32 cellular contexts compared by ENCODE assay signal in the genomic region with DNA sequence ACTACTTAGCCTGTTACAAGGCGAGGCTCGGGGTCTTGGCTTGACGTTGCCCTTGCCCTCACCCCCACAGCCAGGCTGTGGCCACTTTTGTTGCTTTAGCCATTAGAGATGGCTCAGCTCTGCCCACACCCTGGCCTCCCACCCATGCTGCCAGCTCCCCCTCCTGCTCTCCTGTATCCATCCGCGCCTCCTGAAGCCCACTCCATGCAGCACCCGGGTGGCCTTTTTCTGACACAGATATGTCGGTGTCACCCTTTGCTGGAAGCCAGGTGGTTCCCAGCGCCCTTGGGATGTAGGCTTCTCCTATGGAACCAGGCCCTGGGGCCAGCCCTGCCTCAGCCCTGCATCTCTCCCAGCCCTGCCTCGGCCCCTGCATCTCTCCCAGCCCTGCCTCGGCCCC. TPM values are rescaled to one million over a fixed set of nuclear protein-coding genes. Genes with fewer than 3 reads are reported as not detected.
"Had no signal": no experiment of that assay in that cellular context is flagged by ENCODE, and none has a peak within 500 bp of the region (broad histone marks: within the 10 kb centered on the region; RNA-seq: fewer than 3 reads in every experiment).

No MANE protein-coding gene starts in this region.

- ATAC-seq: foreskin keratinocyte; pancreas; stimulated activated naive B cell treated with anti-CD40 and anti-IgM and Interleukin-4, amounts not matched to agents 10 μg/mL and 1 μg/mL and 100 μg/mL, for 72 hours had no signal

- H3K36me3 Mint-ChIP-seq: activated naive CD8-positive, alpha-beta T cell treated with anti-CD3 and anti-CD28 coated beads, Interleukin-2, amount 10 ng/mL, durations not matched to agents 7 days and 5 days had no signal

- H3K4me3 Mint-ChIP-seq: activated B cell treated with CpG ODN at 0.5 μM for 24 hours; activated naive CD4-positive, alpha-beta T cell treated with anti-CD3 and anti-CD28 coated beads for 36 hours; activated naive CD8-positive, alpha-beta T cell treated with anti-CD3 and anti-CD28 coated beads, Interleukin-2, amount 10 ng/mL, durations not matched to agents 7 days and 5 days; endodermal cell; mesothelial cell of epicardium; stimulated activated naive B cell treated with anti-CD40 and anti-IgM and Interleukin-4, amounts not matched to agents 10 μg/mL and 1 μg/mL and 100 μg/mL, for 72 hours had no signal

- FAIRE-seq: astrocyte, pancreas, small intestine, urothelium cell line had no signal

- H3K9me3 Mint-ChIP-seq: activated B cell treated with CpG ODN at 0.5 μM for 24 hours; activated naive CD4-positive, alpha-beta T cell treated with anti-CD3 and anti-CD28 coated beads for 36 hours; activated naive CD8-positive, alpha-beta T cell treated with anti-CD3 and anti-CD28 coated beads, Interleukin-2, amount 10 ng/mL, durations not matched to agents 7 days and 5 days; endodermal cell; mesothelial cell of epicardium; naive B cell; stimulated activated naive B cell treated with anti-CD40 and anti-IgM and Interleukin-4, amounts not matched to agents 10 μg/mL and 1 μg/mL and 100 μg/mL, for 72 hours had no signal

- H3K4me1 ChIP-seq: esophagus muscularis mucosa, foreskin keratinocyte, pancreas, prostate gland, sigmoid colon, suprapubic skin had no signal

- H3K27me3 ChIP-seq: brain microvascular endothelial cell, esophagus muscularis mucosa, foreskin keratinocyte, heart right ventricle, pancreas, sigmoid colon, stomach, suprapubic skin, transverse colon had no signal

- H3K27ac Mint-ChIP-seq: activated B cell treated with CpG ODN at 0.5 μM for 24 hours; activated naive CD4-positive, alpha-beta T cell treated with anti-CD3 and anti-CD28 coated beads for 36 hours; mesothelial cell of epicardium had no signal

- H3K27me3 Mint-ChIP-seq: activated B cell treated with CpG ODN at 0.5 μM for 24 hours; activated naive CD8-positive, alpha-beta T cell treated with anti-CD3 and anti-CD28 coated beads, Interleukin-2, amount 10 ng/mL, durations not matched to agents 7 days and 5 days; naive B cell; stimulated activated naive B cell treated with anti-CD40 and anti-IgM and Interleukin-4, amounts not matched to agents 10 μg/mL and 1 μg/mL and 100 μg/mL, for 72 hours had no signal

- DNase-seq: activated B cell treated with CpG ODN at 0.5 μM for 24 hours; activated effector memory CD4-positive, alpha-beta T cell treated with Interleukin-2 at 50 U/mL for 16 hours; activated naive CD4-positive, alpha-beta T cell treated with anti-CD3 and anti-CD28 coated beads for 36 hours; activated naive CD8-positive, alpha-beta T cell treated with anti-CD3 and anti-CD28 coated beads, Interleukin-2, amount 10 ng/mL, durations not matched to agents 7 days and 5 days; activated T-cell treated with anti-CD3 and anti-CD28 coated beads for 4 hours; brain microvascular endothelial cell; foreskin keratinocyte; heart right ventricle; left ventricle myocardium superior; mammary epithelial cell; naive B cell; sigmoid colon; small intestine; stimulated activated CD4-positive, alpha-beta T cell treated with anti-CD3 and anti-CD28 coated beads, Interleukin-1b, Interleukin-23, amount 100 ng/mL, for 48 hours; stimulated activated CD4-positive, alpha-beta T cell treated with anti-CD3 and anti-CD28 coated beads, Interleukin-4, amount 100 ng/mL, for 4 hours; stimulated activated CD8-positive, alpha-beta memory T cell treated with anti-CD3 and anti-CD28 coated beads, Interleukin-4, amount 100 ng/mL, for 48 hours; stimulated activated naive B cell treated with anti-CD40 and anti-IgM and Interleukin-4, amounts not matched to agents 10 μg/mL and 1 μg/mL and 100 μg/mL, for 72 hours; stomach; T-helper 2 cell; transverse colon had no signal

- H3K4me3 ChIP-seq: esophagus muscularis mucosa, heart right ventricle, pancreas, prostate gland, sigmoid colon, stomach, suprapubic skin, transverse colon had no signal

- H3K9me3 ChIP-seq: esophagus muscularis mucosa, heart right ventricle, pancreas, prostate gland, sigmoid colon, stomach, suprapubic skin, transverse colon had no signal

- H3K4me1 Mint-ChIP-seq: activated B cell treated with CpG ODN at 0.5 μM for 24 hours; activated naive CD8-positive, alpha-beta T cell treated with anti-CD3 and anti-CD28 coated beads, Interleukin-2, amount 10 ng/mL, durations not matched to agents 7 days and 5 days; mesothelial cell of epicardium had no signal

- H3K27ac ChIP-seq: brain microvascular endothelial cell, esophagus muscularis mucosa, foreskin keratinocyte, heart right ventricle, pancreas, prostate gland, sigmoid colon, stomach, suprapubic skin, transverse colon had no signal

RNA-seq across cellular contexts. Expression of a gene that starts 37.9 kb away (rescaled TPM):
- total RNA-seq: cardiac septum, cerebellum, esophagus muscularis mucosa, kidney epithelial cell, left ventricle myocardium superior, sigmoid colon had no signal
- polyA plus RNA-seq: neural cell had no signal
